In the genomic region with DNA sequence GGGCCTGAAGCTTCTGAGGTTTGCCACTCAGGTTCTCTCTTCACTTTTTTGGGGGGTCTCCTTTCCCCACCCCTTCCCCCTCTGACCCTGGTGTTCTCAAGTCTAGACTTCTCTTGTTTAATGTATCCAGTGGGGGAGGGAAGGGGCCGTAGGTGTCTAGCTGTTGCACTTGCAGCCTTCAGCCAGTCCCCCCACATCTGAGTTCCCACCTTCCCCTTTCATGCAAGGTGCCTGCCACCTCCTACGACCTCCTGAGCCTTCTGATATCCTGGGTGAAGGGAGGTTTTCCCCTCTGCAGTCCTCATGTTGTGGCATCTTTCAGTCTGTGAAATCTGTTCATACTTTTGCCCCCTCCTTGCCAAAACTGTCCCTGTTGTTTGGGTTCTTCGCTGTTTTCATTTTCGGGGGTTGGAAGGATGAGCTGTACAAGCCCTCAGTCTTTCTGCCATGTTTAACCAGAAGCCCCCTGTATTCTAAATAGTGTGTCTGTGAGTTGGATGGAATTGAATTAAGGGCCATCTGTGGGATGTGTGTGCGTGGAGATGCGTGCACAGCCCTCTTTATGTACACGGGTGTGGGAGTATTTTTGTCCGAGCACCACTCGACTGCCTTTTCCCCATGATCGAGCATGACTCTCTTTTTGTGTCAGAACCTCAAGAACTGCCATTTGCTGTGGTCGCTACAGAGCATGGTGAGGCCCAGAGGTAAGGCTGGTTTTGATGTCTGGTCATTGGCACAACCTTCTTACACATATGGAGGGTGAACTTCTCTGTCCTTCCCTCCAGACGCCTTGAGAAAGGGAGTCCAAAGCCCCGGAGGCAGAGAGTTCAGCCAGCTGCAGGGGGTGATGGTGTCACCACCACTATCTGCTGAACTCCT, we compare ENCODE assay signal across 7 cellular contexts. TPM values are rescaled to one million over a fixed set of nuclear protein-coding genes. Genes with fewer than 3 reads are reported as not detected.
A peak's percentile ranks its signal among the peaks of the same experiment; 100 is the strongest.
DNase-seq lines count a peak whose midpoint lies in the region; ATAC-seq, FAIRE-seq and TF ChIP-seq lines count a peak whose summit lies in the region.

No MANE protein-coding gene starts in this region.

- H3K4me3 ChIP-seq in SK-N-MC: no peak overlapping the region; the same call in 1 of the 2 replicates
- H3K4me3 ChIP-seq in fibroblast of lung (replicated peaks in 1 of 4; ENCODE audit: control extremely low read depth in 1 of 4, insufficient read depth in 1 of 4, low read depth in 3 of 4, low read length in 4 of 4): no peak overlapping the region

- H3K4me1 Mint-ChIP-seq in stimulated activated effector memory CD8-positive, alpha-beta T cell treated with anti-CD3 and anti-CD28 coated beads, Interleukin-12 subunit alpha, Interleukin-12 subunit beta, amount 100 ng/mL, for 72 hours: peaks cover 83% of the 10 kb centered on the region

- peak overlapping the region; percentile 76 for H3K4me3 Mint-ChIP-seq in stimulated activated effector memory CD8-positive, alpha-beta T cell treated with anti-CD3 and anti-CD28 coated beads, Interleukin-12 subunit alpha, Interleukin-12 subunit beta, amount 100 ng/mL, for 72 hours

- no peak for TF ChIP-seq POLR2A in GM12892 (IDR thresholded peaks at IDR 0.05; ENCODE audit: low read depth, low read length)

- peak; percentile 58 for FAIRE-seq in GM12892 (lab: Jason Lieb, UNC)

- no peak for TF ChIP-seq CTCF in fibroblast of lung (conservative IDR thresholded peaks at IDR 0.05 in 1 of 2, IDR thresholded peaks at IDR 0.05 in 1 of 2; ENCODE audit: low read depth in 1 of 2, low read length in 2 of 2)

- no peak overlapping the region for H2AFZ ChIP-seq in fibroblast of lung (ENCODE audit: low read length)

- H3K79me2 ChIP-seq in fibroblast of lung (ENCODE audit: control insufficient read depth, insufficient read depth, low read length): peaks cover 94% of the 10 kb centered on the region

- DNase-seq in GM12892 (ENCODE audit: insufficient read length): no peak
- no peak for DNase-seq in SK-N-MC (ENCODE audit: low read depth, low spot score)
- no peak for DNase-seq in fibroblast of lung (ENCODE audit: low read depth in 2 of 2)
- DNase-seq in stimulated activated effector memory CD8-positive, alpha-beta T cell treated with anti-CD3 and anti-CD28 coated beads, Interleukin-12 subunit alpha, Interleukin-12 subunit beta, amount 100 ng/mL, for 72 hours (ENCODE audit: low spot score in 2 of 2): peak in 1 of 2 donors; percentile 62
- DNase-seq in NCI-H2171 treated with DMSO at 0.1 percent for 48 hours (lab: John Stamatoyannopoulos, UW): no peak
- DNase-seq in stimulated activated naive CD4-positive, alpha-beta T cell (lab: John Stamatoyannopoulos, UW): no peak

- H3K9me3 ChIP-seq in SK-N-MC (ENCODE audit: low read depth, low read length): no peaks in the 10 kb centered on the region
- H3K9me3 ChIP-seq in fibroblast of lung (ENCODE audit: control insufficient read depth, insufficient read depth, low read depth, low read length): no peaks in the 10 kb centered on the region

- peaks cover 2% of the 10 kb centered on the region for H4K20me1 ChIP-seq in fibroblast of lung (ENCODE audit: control insufficient read depth, extremely low read depth, insufficient read depth, low read length)

- H3K9ac ChIP-seq in SK-N-MC (ENCODE audit: insufficient read length) (no peak overlapping the region), fibroblast of lung (ENCODE audit: insufficient read depth, low read length) (no peak overlapping the region)

- peaks cover 41% of the 10 kb centered on the region for H3K4me1 ChIP-seq in fibroblast of lung (ENCODE audit: control insufficient read depth, extremely low read depth, insufficient read depth, low read length)

- peak overlapping the region; percentile 96 for H3K27ac Mint-ChIP-seq in stimulated activated effector memory CD8-positive, alpha-beta T cell treated with anti-CD3 and anti-CD28 coated beads, Interleukin-12 subunit alpha, Interleukin-12 subunit beta, amount 100 ng/mL, for 72 hours

- H3K36me3 ChIP-seq in SK-N-MC (ENCODE audit: insufficient read depth, low read length): peaks cover 45% of the 10 kb centered on the region
- H3K36me3 ChIP-seq in fibroblast of lung (ENCODE audit: control insufficient read depth, insufficient read depth, low read length): no peaks in the 10 kb centered on the region

- peak; percentile 81 for ATAC-seq in stimulated activated effector memory CD8-positive, alpha-beta T cell treated with anti-CD3 and anti-CD28 coated beads, Interleukin-12 subunit alpha, Interleukin-12 subunit beta, amount 100 ng/mL, for 72 hours
- no peak for ATAC-seq in GM21360 (IDR thresholded peaks at IDR 0.05; ENCODE audit: unreplicated experiment)

- H3K9me3 Mint-ChIP-seq in stimulated activated effector memory CD8-positive, alpha-beta T cell treated with anti-CD3 and anti-CD28 coated beads, Interleukin-12 subunit alpha, Interleukin-12 subunit beta, amount 100 ng/mL, for 72 hours: no peaks in the 10 kb centered on the region

- no peaks in the 10 kb centered on the region for H3K27me3 ChIP-seq in fibroblast of lung (ENCODE audit: control insufficient read depth, insufficient read depth, low read length)

- H3K27ac ChIP-seq in SK-N-MC (peak overlapping the region; percentile 72), fibroblast of lung (ENCODE audit: insufficient read depth, low read length) (peak overlapping the region; percentile 39)

- H3K36me3 Mint-ChIP-seq in stimulated activated effector memory CD8-positive, alpha-beta T cell treated with anti-CD3 and anti-CD28 coated beads, Interleukin-12 subunit alpha, Interleukin-12 subunit beta, amount 100 ng/mL, for 72 hours: peaks cover 29% of the 10 kb centered on the region

- H3K4me2 ChIP-seq in fibroblast of lung (ENCODE audit: extremely low read depth, insufficient read depth, low read length): peak overlapping the region; percentile 23

RNA-seq across cellular contexts. Expression of a gene that starts 23.6 kb away (rescaled TPM):
- polyA plus RNA-seq in GM12892 (2012; ENCODE audit: missing spikeins): 44.9 TPM
- total RNA-seq in fibroblast of lung: 51.4 and 66.4 TPM in 2 replicates
- polyA plus RNA-seq in fibroblast of lung: 29.7 and 29.9 TPM in 2 replicates
- polyA plus RNA-seq in fibroblast of lung (2012): 47.1 and 74.6 TPM in 2 replicates
- polyA minus RNA-seq in fibroblast of lung (ENCODE audit: low replicate concordance): 120 and 241 TPM in 2 replicates
